In genomic region chr1:220689696-220690095, GRCh38 we compare ENCODE assay signal across 8 cellular contexts. TPM values are rescaled to one million over a fixed set of nuclear protein-coding genes. Genes with fewer than 3 reads are reported as not detected.
A peak's percentile ranks its signal among the peaks of the same experiment; 100 is the strongest.
DNase-seq lines count a peak whose midpoint lies in the region; ATAC-seq, FAIRE-seq and TF ChIP-seq lines count a peak whose summit lies in the region.

No MANE protein-coding gene starts in this region.

- TF ChIP-seq RAD21 in GM12878 (IDR thresholded peaks at IDR 0.05; ENCODE audit: insufficient read depth, low read depth, low read length): no peak
- no peak for TF ChIP-seq RAD21 in liver (IDR thresholded peaks at IDR 0.05)

- RAD21 ChIA-PET in GM12878 (lab: Charles Lee; ENCODE audit: unreplicated experiment): no interaction called here

- peak overlapping the region; percentile 86 for H3K4me3 Mint-ChIP-seq in activated CD4-positive, alpha-beta T cell treated with anti-CD3 and anti-CD28 coated beads, Interleukin-2, amount 10 ng/mL, durations not matched to agents 24 days and 14 days

- no peaks in the 10 kb centered on the region for H3K36me3 Mint-ChIP-seq in activated CD4-positive, alpha-beta T cell treated with anti-CD3 and anti-CD28 coated beads, Interleukin-2, amount 10 ng/mL, durations not matched to agents 24 days and 14 days (ENCODE audit: low read depth)

- no TSS peak for BruUV-seq in GM12878 (replicated peaks; lab: Mats Ljungman, UMichigan)

- no peaks in the 10 kb centered on the region for H4K20me1 ChIP-seq in GM12878 (ENCODE audit: control insufficient read depth, insufficient read depth)

- H3K9ac ChIP-seq in GM12878 (ENCODE audit: control insufficient read depth, insufficient read depth, low read length): no peak overlapping the region
- no peak overlapping the region for H3K9ac ChIP-seq in liver (ENCODE audit: low read depth in 1 of 2, low read length in 2 of 2)

- H3K36me3 ChIP-seq in GM12878 (ENCODE audit: control insufficient read depth in 2 of 2, insufficient read depth in 2 of 2, low read length in 1 of 2) (no peaks in the 10 kb centered on the region), liver (ENCODE audit: control insufficient read depth in 4 of 4, insufficient read depth in 3 of 4, low read depth in 1 of 4, low read length in 3 of 4) (no peaks in the 10 kb centered on the region), suprapubic skin (no peaks in the 10 kb centered on the region)

- ATAC-seq in GM12878: no peak

- SMC1A ChIA-PET in GM12878 (lab: Charles Lee; ENCODE audit: uncharacterized antibody, unreplicated experiment): no interaction called here

- H3K27ac ChIP-seq in GM12878 (ENCODE audit: control insufficient read depth, insufficient read depth): no peak overlapping the region
- no peak overlapping the region for H3K27ac ChIP-seq in liver (ENCODE audit: low read depth in 1 of 2, low read length in 2 of 2)
- H3K27ac ChIP-seq in suprapubic skin: no peak overlapping the region

- no peak for FAIRE-seq in GM12878 (lab: Jason Lieb, UNC)

- POLR2A ChIA-PET in GM12878 (lab: Charles Lee): no interaction called here

- no peak overlapping the region for H3K27ac Mint-ChIP-seq in activated CD4-positive, alpha-beta T cell treated with anti-CD3 and anti-CD28 coated beads, Interleukin-2, amount 10 ng/mL, durations not matched to agents 24 days and 14 days

- no peak for DNase-seq in activated CD4-positive, alpha-beta T cell treated with anti-CD3 and anti-CD28 coated beads, Interleukin-2, amount 10 ng/mL, durations not matched to agents 24 days and 14 days
- no peak for DNase-seq in activated CD4-positive, alpha-beta T cell treated with anti-CD3 and anti-CD28 coated beads, Interleukin-2, amount 50 U/mL, for 1 hour
- DNase-seq in GM12878 (ENCODE audit: low read depth, low spot score): no peak
- DNase-seq in suprapubic skin (ENCODE audit: low spot score in 2 of 2): no peak
- no peak for DNase-seq in amniotic stem cell (lab: John Stamatoyannopoulos, UW)
- DNase-seq in activated effector memory CD4-positive, alpha-beta T cell treated with anti-CD3 and anti-CD28 coated beads, Interleukin-2, amount 50 U/mL, for 16 hours: no peak
- DNase-seq in NCI-H146 treated with DMSO at 0.1 percent for 48 hours (lab: John Stamatoyannopoulos, UW; ENCODE audit: unreplicated experiment): no peak

- peaks cover 23% of the 10 kb centered on the region for H3K27me3 Mint-ChIP-seq in activated CD4-positive, alpha-beta T cell treated with anti-CD3 and anti-CD28 coated beads, Interleukin-2, amount 10 ng/mL, durations not matched to agents 24 days and 14 days

- H3K4me1 ChIP-seq in GM12878 (ENCODE audit: control insufficient read depth, insufficient read depth, low read length) (no peaks in the 10 kb centered on the region), liver (ENCODE audit: control insufficient read depth in 4 of 4, insufficient read depth in 4 of 4, low read length in 3 of 4) (peaks cover 4 to 26% (median 19%) of the 10 kb centered on the region in 4 donors), suprapubic skin (peaks cover 13% of the 10 kb centered on the region)

- 0 out of 4 replicates have a peak, but pooled peaks cover 0 to 1% of the 10 kb centered on the region in 2 experiments for H3K27me3 ChIP-seq in GM12878 (replicated peaks in 1 of 2; ENCODE audit: control insufficient read depth in 2 of 2, insufficient read depth in 2 of 2, low read length in 1 of 2)
- H3K27me3 ChIP-seq in liver (ENCODE audit: control insufficient read depth in 4 of 4, insufficient read depth in 4 of 4, low read length in 3 of 4): no peaks in the 10 kb centered on the region
- H3K27me3 ChIP-seq in suprapubic skin: peaks cover 7% of the 10 kb centered on the region

- TF ChIP-seq EP300 in GM12878 (IDR thresholded peaks at IDR 0.05; ENCODE audit: borderline replicate concordance in 1 of 2, control insufficient read depth in 1 of 2, low read depth in 2 of 2, low read length in 2 of 2) (no peak), suprapubic skin (IDR thresholded peaks at IDR 0.05) (no peak)

- H3K9me3 ChIP-seq in GM12878 (replicated peaks; ENCODE audit: control insufficient read depth, insufficient read depth, low read length): no peaks in the 10 kb centered on the region
- H3K9me3 ChIP-seq in liver (ENCODE audit: control insufficient read depth in 4 of 4, low read length in 3 of 4): no peaks in the 10 kb centered on the region
- no peaks in the 10 kb centered on the region for H3K9me3 ChIP-seq in suprapubic skin

- H3K79me2 ChIP-seq in GM12878 (ENCODE audit: control insufficient read depth, insufficient read depth, low read length): no peaks in the 10 kb centered on the region

- no peak for TF ChIP-seq CTCF in GM12878 (IDR thresholded peaks at IDR 0.05 in 2 of 3, conservative IDR thresholded peaks at IDR 0.05 in 1 of 3; ENCODE audit: control insufficient read depth in 2 of 3, extremely low read depth in 1 of 3, insufficient read depth in 1 of 3, low read depth in 3 of 3, low read length in 3 of 3)
- TF ChIP-seq CTCF in liver (IDR thresholded peaks at IDR 0.05; ENCODE audit: low read depth, low read length, missing input control): no peak
- no peak for TF ChIP-seq CTCF in suprapubic skin (IDR thresholded peaks at IDR 0.05)

- in situ Hi-C loops in GM12878 (cut with MboI): loop anchor here (10.0 kb wide), 1 partner anchor 85 kb away; no protein-coding TSS in a partner anchor

- TF ChIP-seq POLR2A in GM12878 (IDR thresholded peaks at IDR 0.05; ENCODE audit: low read depth, low read length): no peak
- TF ChIP-seq POLR2A in suprapubic skin (IDR thresholded peaks at IDR 0.05): no peak

- H3K4me2 ChIP-seq in GM12878 (ENCODE audit: control insufficient read depth, insufficient read depth): peak overlapping the region; percentile 77

- H3K4me1 Mint-ChIP-seq in activated CD4-positive, alpha-beta T cell treated with anti-CD3 and anti-CD28 coated beads, Interleukin-2, amount 10 ng/mL, durations not matched to agents 24 days and 14 days: peaks cover 6% of the 10 kb centered on the region

- intact Hi-C loops in activated CD4-positive, alpha-beta T cell treated with anti-CD3 and anti-CD28 coated beads, Interleukin-2, amount 10 ng/mL, durations not matched to agents 24 days and 14 days (cut with micrococcal nuclease): loop anchor here (1.0 kb wide), 2 partner anchors 44 to 87 kb away; no protein-coding TSS in a partner anchor
- intact Hi-C loops in GM12878 (cut with micrococcal nuclease; ENCODE audit: unreplicated experiment): loop anchor here (1.0 to 2.0 kb wide), 2 partner anchors 43 to 87 kb away; no protein-coding TSS in a partner anchor

- peak overlapping the region; percentile 64 for H2AFZ ChIP-seq in GM12878 (ENCODE audit: control insufficient read depth, low read depth, low read length)

- CTCF ChIA-PET in GM12878 (lab: Yijun Ruan, JAX): interaction anchor here (1.0 to 3.9 kb wide), 3 partner anchors 38 to 86 kb away, joined by 3 to 21 read pairs (median 5); no protein-coding TSS in a partner anchor

- H3K9me3 Mint-ChIP-seq in activated CD4-positive, alpha-beta T cell treated with anti-CD3 and anti-CD28 coated beads, Interleukin-2, amount 10 ng/mL, durations not matched to agents 24 days and 14 days: no peaks in the 10 kb centered on the region

- H3K4me3 ChIP-seq in GM12878 (peak overlapping the region; percentile 5; the same call in 1 of the 2 replicates), liver (ENCODE audit: low read depth in 1 of 3, low read length in 3 of 3) (peak overlapping the region; percentile 47 to 70 (median 66)), suprapubic skin (peak overlapping the region; percentile 83)

- WGBS in GM12878 (ENCODE audit: insufficient coverage, insufficient replicate concordance, low lambda C conversion rate, missing lambda C conversion rate): 34% methylated on average over 15 of the region's 15 CpGs
- WGBS in liver: 49% methylated on average over 15 of the region's 15 CpGs
- 34% methylated on average over 15 of the region's 15 CpGs for WGBS in suprapubic skin

RNA-seq across cellular contexts. Expression of gene C1orf115, which starts 0.5 kb away (rescaled TPM):
- 0.05 TPM in 1 of 2 replicates, not detected in the other for total RNA-seq in activated CD4-positive, alpha-beta T cell treated with anti-CD3 and anti-CD28 coated beads, Interleukin-2, amount 10 ng/mL, durations not matched to agents 24 days and 14 days
- 0.84 and 0.91 TPM in 2 replicates for total RNA-seq in GM12878 (2013; cell fraction: nucleolus; rRNA removed)
- total RNA-seq in GM12878 (2014; rRNA removed) (4.0 and 5.2 TPM in 2 replicates), GM12878 (2014; rRNA removed; fragmentation: Illumina TruSeq; extraction: Trizol) (4.8 and 5.3 TPM in 2 replicates), GM12878 (2021) (4.6 and 5.0 TPM in 2 replicates), liver (10 to 100 TPM; 29.6 to 56.6 TPM), suprapubic skin (10 to 100 TPM; 10.0 to 24.5 (median 14.8) TPM)
- polyA plus RNA-seq in GM12878 (2011; ENCODE audit: low read depth): 0.47 TPM
- polyA plus RNA-seq in GM12878 (2011; rRNA removed) (1.0 and 1.3 TPM in 2 replicates), GM12878 (2014; fragmentation: Illumina TruSeq; extraction: Trizol) (5.0 and 6.6 TPM in 2 replicates), GM12878 (2014; fragmentation: Nextera tagmentation; extraction: Ambion mirVana) (under 1 TPM; 0.52 to 0.95 TPM), GM12878 (2014; rRNA removed) (4.3 and 4.4 TPM in 2 replicates), GM12878 (2016; fragmentation: Nextera tagmentation; extraction: Ambion mirVana) (1 to 10 TPM; 3.8 to 4.2 TPM), liver (10 to 100 TPM; 37.3 to 43.7 TPM)
- 1.0 and 1.1 TPM in 2 replicates for polyA plus RNA-seq in GM12878 (2011; cell fraction: cytosol; rRNA removed)
- polyA plus RNA-seq in GM12878 (2011; cell fraction: nucleus; rRNA removed): 0.42 and 0.48 TPM in 2 replicates
- 0.46 and 0.51 TPM in 2 replicates for polyA plus RNA-seq in GM12878 (2012)
- polyA minus RNA-seq in GM12878 (2011; rRNA and poly(A)+ RNA removed): 0.51 and 0.72 TPM in 2 replicates
- polyA minus RNA-seq in GM12878 (2011; cell fraction: cytosol; rRNA and poly(A)+ RNA removed): not detected in 2 replicates
- polyA minus RNA-seq in GM12878 (2011; cell fraction: nucleus; rRNA and poly(A)+ RNA removed): 0.12 and 0.19 TPM in 2 replicates

RNA-seq across cellular contexts. Expression of gene MTARC2, which starts 58.4 kb away (rescaled TPM):
- total RNA-seq in activated CD4-positive, alpha-beta T cell treated with anti-CD3 and anti-CD28 coated beads, Interleukin-2, amount 10 ng/mL, durations not matched to agents 24 days and 14 days: not detected in 2 replicates
- 0.29 and 1.5 TPM in 2 replicates for total RNA-seq in GM12878 (2013; cell fraction: nucleolus; rRNA removed)
- 1.9 and 3.4 TPM in 2 replicates for total RNA-seq in GM12878 (2014; rRNA removed)
- 1.9 and 2.8 TPM in 2 replicates for total RNA-seq in GM12878 (2014; rRNA removed; fragmentation: Illumina TruSeq; extraction: Trizol)
- total RNA-seq in GM12878 (2021): 2.6 and 3.1 TPM in 2 replicates
- polyA plus RNA-seq in GM12878 (2011; ENCODE audit: low read depth): 0.43 TPM
- polyA plus RNA-seq in GM12878 (2011; rRNA removed): 3.8 and 4.1 TPM in 2 replicates
- polyA plus RNA-seq in GM12878 (2011; cell fraction: cytosol; rRNA removed): 1.8 and 1.9 TPM in 2 replicates
- 4.5 and 5.6 TPM in 2 replicates for polyA plus RNA-seq in GM12878 (2011; cell fraction: nucleus; rRNA removed)
- polyA plus RNA-seq in GM12878 (2012): 0.69 and 1.8 TPM in 2 replicates
- 3.8 and 4.7 TPM in 2 replicates for polyA plus RNA-seq in GM12878 (2014; fragmentation: Illumina TruSeq; extraction: Trizol)
- polyA plus RNA-seq in GM12878 (2014; fragmentation: Nextera tagmentation; extraction: Ambion mirVana): 1 to 10 TPM; 2.8 to 4.5 TPM
- 2.1 and 7.5 TPM in 2 replicates for polyA plus RNA-seq in GM12878 (2014; rRNA removed)
- 1 to 10 TPM; 3.6 to 5.5 TPM for polyA plus RNA-seq in GM12878 (2016; fragmentation: Nextera tagmentation; extraction: Ambion mirVana)
- polyA minus RNA-seq in GM12878 (2011; rRNA and poly(A)+ RNA removed): 1.3 and 1.8 TPM in 2 replicates
- 0.67 and 1.4 TPM in 2 replicates for polyA minus RNA-seq in GM12878 (2011; cell fraction: cytosol; rRNA and poly(A)+ RNA removed)
- polyA minus RNA-seq in GM12878 (2011; cell fraction: nucleus; rRNA and poly(A)+ RNA removed): 2.3 and 2.7 TPM in 2 replicates
- total RNA-seq in liver: 10 to 100 TPM; 24.9 to 96.1 TPM
- polyA plus RNA-seq in liver: 10 to 100 TPM; 65.4 to 77.5 TPM
- total RNA-seq in suprapubic skin: 1 to 10 TPM; 3.4 to 5.3 (median 4.1) TPM

Comparison
In these comparisons a context has a peak if more than half of its experiments do, and no peak if none do; other contexts are left out.
1. H3K4me3 ChIP-seq: peak in every context shown above with its lines; median percentile 83 in suprapubic skin; 66 in liver; 5 in GM12878.
2. RNA of gene MTARC2, which starts 58.4 kb away (total RNA-seq): 24.9 to 96.1 TPM in liver; 3.4 to 5.3 TPM in suprapubic skin, 0.29 to 3.4 TPM in GM12878 and not detected in activated CD4-positive, alpha-beta T cell treated with anti-CD3 and anti-CD28 coated beads, Interleukin-2, amount 10 ng/mL, durations not matched to agents 24 days and 14 days; every median in the first group is over 4 times any median in the second.